In genomic region chr18:51171208-51171607, GRCh38 we compare ENCODE assay signal across 11 cellular contexts. TPM values are rescaled to one million over a fixed set of nuclear protein-coding genes. Genes with fewer than 3 reads are reported as not detected.
DNase-seq lines count a peak whose midpoint lies in the region; ATAC-seq, FAIRE-seq and TF ChIP-seq lines count a peak whose summit lies in the region.
"Had no signal": no experiment of that assay in that cellular context is flagged by ENCODE, and none has a peak within 500 bp of the region (broad histone marks: within the 10 kb centered on the region; RNA-seq: fewer than 3 reads in every experiment).

No MANE protein-coding gene starts in this region.

- no peak for FAIRE-seq in kidney (lab: Jason Lieb, UNC)

- H3K36me3 Mint-ChIP-seq in activated T-helper 17 cell treated with anti-CD3 and anti-CD28 coated beads, Interleukin-2, amount 50 U/mL, for 72 hours (ENCODE audit: low read depth), result peaks cover 20% of the 10 kb centered on the region
- H3K36me3 Mint-ChIP-seq in endothelial cell (ENCODE audit: low read depth, unreplicated experiment), result peaks cover under 1% of the 10 kb centered on the region

- H3K27ac Mint-ChIP-seq in activated T-helper 17 cell treated with anti-CD3 and anti-CD28 coated beads, Interleukin-2, amount 50 U/mL, for 72 hours, result peak overlapping the region; percentile 95
- no peak overlapping the region for H3K27ac Mint-ChIP-seq in endothelial cell (ENCODE audit: unreplicated experiment)
- H3K27ac Mint-ChIP-seq: type B pancreatic cell had no signal

- H3K4me1 Mint-ChIP-seq in activated T-helper 17 cell treated with anti-CD3 and anti-CD28 coated beads, Interleukin-2, amount 50 U/mL, for 72 hours, result peaks cover 33% of the 10 kb centered on the region
- peaks cover 5% of the 10 kb centered on the region for H3K4me1 Mint-ChIP-seq in endothelial cell (ENCODE audit: unreplicated experiment)

- no peak overlapping the region for H3K4me3 ChIP-seq in kidney (ENCODE audit: low read length in 2 of 2)
- H3K4me3 ChIP-seq: sigmoid colon had no signal

- H3K4me3 Mint-ChIP-seq in activated T-helper 17 cell treated with anti-CD3 and anti-CD28 coated beads, Interleukin-2, amount 50 U/mL, for 72 hours, result peak overlapping the region; percentile 72
- H3K4me3 Mint-ChIP-seq in endothelial cell (ENCODE audit: unreplicated experiment), result no peak overlapping the region
- H3K4me3 Mint-ChIP-seq: type B pancreatic cell had no signal

- no peaks in the 10 kb centered on the region for H3K4me1 ChIP-seq in kidney (ENCODE audit: control insufficient read depth in 1 of 2, insufficient read depth in 1 of 2, low read depth in 1 of 2, low read length in 2 of 2)
- H3K4me1 ChIP-seq: sigmoid colon had no signal

- ATAC-seq in GM18502 (IDR thresholded peaks at IDR 0.05; ENCODE audit: poor library complexity, unreplicated experiment) (peak; percentile 60), GM19372 (IDR thresholded peaks at IDR 0.05; ENCODE audit: low read depth, unreplicated experiment) (peak; percentile 52), HG02981 (IDR thresholded peaks at IDR 0.05; ENCODE audit: unreplicated experiment) (peak; percentile 42), GM21528 (IDR thresholded peaks at IDR 0.05; ENCODE audit: low FRiP score, unreplicated experiment) (no peak)
- ATAC-seq in activated T-helper 17 cell treated with anti-CD3 and anti-CD28 coated beads, Interleukin-2, amount 50 U/mL, for 72 hours (replicated peaks), result peak; percentile 92

- H3K36me3 ChIP-seq in kidney (ENCODE audit: control insufficient read depth in 1 of 2, insufficient read depth in 2 of 2, low read length in 2 of 2), result no peaks in the 10 kb centered on the region

- no peaks in the 10 kb centered on the region for H3K27me3 Mint-ChIP-seq in activated T-helper 17 cell treated with anti-CD3 and anti-CD28 coated beads, Interleukin-2, amount 50 U/mL, for 72 hours
- H3K27me3 Mint-ChIP-seq in endothelial cell (ENCODE audit: unreplicated experiment), result no peaks in the 10 kb centered on the region
- H3K27me3 Mint-ChIP-seq: type B pancreatic cell had no signal

- H3K9me3 ChIP-seq in kidney (ENCODE audit: control insufficient read depth in 1 of 2, low read length in 2 of 2), result no peaks in the 10 kb centered on the region
- H3K9me3 ChIP-seq: sigmoid colon had no signal

- TF ChIP-seq CTCF in kidney (IDR thresholded peaks at IDR 0.05; ENCODE audit: borderline replicate concordance, extremely low read depth, insufficient read depth) (no peak), endothelial cell (IDR thresholded peaks at IDR 0.05; ENCODE audit: unreplicated experiment) (no peak)

- no peaks in the 10 kb centered on the region for H3K9me3 Mint-ChIP-seq in activated T-helper 17 cell treated with anti-CD3 and anti-CD28 coated beads, Interleukin-2, amount 50 U/mL, for 72 hours
- H3K9me3 Mint-ChIP-seq in endothelial cell (ENCODE audit: unreplicated experiment), result no peaks in the 10 kb centered on the region
- H3K9me3 Mint-ChIP-seq: type B pancreatic cell had no signal

- H3K9ac ChIP-seq in kidney (ENCODE audit: low read length in 2 of 2), result no peak overlapping the region

- no peak overlapping the region for H3K27ac ChIP-seq in kidney (ENCODE audit: low read depth in 2 of 2, low read length in 2 of 2)
- H3K27ac ChIP-seq: sigmoid colon had no signal

- no peak for DNase-seq in kidney
- no peak for DNase-seq in endothelial cell (ENCODE audit: low spot score)
- no peak for DNase-seq in NCI-H2171 treated with DMSO at 0.1 percent for 48 hours (lab: John Stamatoyannopoulos, UW)
- DNase-seq: NCI-H187 treated with DMSO at 0.1 percent for 48 hours, sigmoid colon had no signal

- intact Hi-C loops in kidney (cut with DNase I), result no loop called here

RNA-seq across cellular contexts. Expression of gene MEX3C, which starts 26.3 kb away (rescaled TPM):
- 10 to 100 TPM; 46.0 to 46.9 TPM for total RNA-seq in activated T-helper 17 cell treated with anti-CD3 and anti-CD28 coated beads, Interleukin-2, amount 50 U/mL, for 72 hours
- total RNA-seq in kidney (36.6 TPM), endothelial cell (ENCODE audit: unreplicated experiment) (54.1 TPM)
- 9.5 TPM for polyA plus RNA-seq in kidney (ENCODE audit: insufficient read depth, low read depth, low replicate concordance)
